Comparison of ENCODE assay signal across 11 cellular contexts in genomic region chrX:7120578-7121219, GRCh38. TPM values are rescaled to one million over a fixed set of nuclear protein-coding genes. Genes with fewer than 3 reads are reported as not detected.
DNase-seq lines count a peak whose midpoint lies in the region; ATAC-seq, FAIRE-seq and TF ChIP-seq lines count a peak whose summit lies in the region.
"Had no signal": no experiment of that assay in that cellular context is flagged by ENCODE, and none has a peak within 500 bp of the region (broad histone marks: within the 10 kb centered on the region; RNA-seq: fewer than 3 reads in every experiment).

No MANE protein-coding gene starts in this region.

- peak overlapping the region; percentile 71 for H3K27ac ChIP-seq in subcutaneous abdominal adipose tissue (ENCODE audit: low read depth, low read length)
- H3K27ac ChIP-seq: skin epidermis had no signal

- no peak for ATAC-seq in activated T-helper 17 cell treated with anti-CD3 and anti-CD28 coated beads, Interleukin-2, amount 50 U/mL, for 72 hours (replicated peaks)
- ATAC-seq: Panc1 had no signal

- H3K4me3 Mint-ChIP-seq in activated T-helper 17 cell treated with anti-CD3 and anti-CD28 coated beads, Interleukin-2, amount 50 U/mL, for 72 hours: no peak overlapping the region

- no peaks in the 10 kb centered on the region for H3K9me3 ChIP-seq in subcutaneous abdominal adipose tissue (ENCODE audit: control insufficient read depth in 5 of 5, low read length in 5 of 5)

- H3K9ac ChIP-seq in subcutaneous abdominal adipose tissue (ENCODE audit: low read length in 5 of 5): peak overlapping the region in 2 of 5 donors; percentile 21 to 55

- H3K4me1 Mint-ChIP-seq in activated T-helper 17 cell treated with anti-CD3 and anti-CD28 coated beads, Interleukin-2, amount 50 U/mL, for 72 hours: no peaks in the 10 kb centered on the region

- peaks cover 9 to 40% (median 35%) of the 10 kb centered on the region in 5 donors for H3K4me1 ChIP-seq in subcutaneous abdominal adipose tissue (ENCODE audit: control insufficient read depth in 5 of 5, insufficient read depth in 5 of 5, low read length in 5 of 5)

- no peak overlapping the region for H3K27ac Mint-ChIP-seq in activated T-helper 17 cell treated with anti-CD3 and anti-CD28 coated beads, Interleukin-2, amount 50 U/mL, for 72 hours

- H3K4me3 ChIP-seq in subcutaneous abdominal adipose tissue (ENCODE audit: low read depth in 1 of 5, low read length in 5 of 5): no peak overlapping the region
- H3K4me3 ChIP-seq: skin epidermis had no signal

- H3K27me3 Mint-ChIP-seq in activated T-helper 17 cell treated with anti-CD3 and anti-CD28 coated beads, Interleukin-2, amount 50 U/mL, for 72 hours: no peaks in the 10 kb centered on the region

- H3K36me3 Mint-ChIP-seq in activated T-helper 17 cell treated with anti-CD3 and anti-CD28 coated beads, Interleukin-2, amount 50 U/mL, for 72 hours (ENCODE audit: low read depth): no peaks in the 10 kb centered on the region

- FAIRE-seq in D721Med (lab: Jason Lieb, UNC): no peak

- DNase-seq in SIG-M5 treated with dmso at 0.1 percent for 504 hours (lab: John Stamatoyannopoulos, UW; ENCODE audit: unreplicated experiment): peak; percentile 13
- DNase-seq in SIG-M5 (lab: John Stamatoyannopoulos, UW): no peak
- DNase-seq in NCI-H748 treated with DMSO at 0.1 percent for 48 hours (lab: John Stamatoyannopoulos, UW): peak; percentile 85
- DNase-seq in fibroblast of gingiva (ENCODE audit: low read depth): peak; percentile 53
- DNase-seq in stimulated activated CD4-positive, alpha-beta T cell treated with anti-CD3 and anti-CD28 coated beads, Interleukin-2, amount 100 ng/mL, for 48 hours: no peak
- DNase-seq in D721Med (ENCODE audit: insufficient read length, low spot score): no peak
- DNase-seq: activated T-cell treated with anti-CD3 and anti-CD28 coated beads for 4 hours had no signal

- H3K9me3 Mint-ChIP-seq in activated T-helper 17 cell treated with anti-CD3 and anti-CD28 coated beads, Interleukin-2, amount 50 U/mL, for 72 hours: no peaks in the 10 kb centered on the region

- no peak for TF ChIP-seq CTCF in D721Med (IDR thresholded peaks at IDR 0.05; ENCODE audit: insufficient read depth, missing control alignments)

- H3K27me3 ChIP-seq in subcutaneous abdominal adipose tissue (ENCODE audit: control insufficient read depth in 5 of 5, insufficient read depth in 4 of 5, low read length in 5 of 5): no peaks in the 10 kb centered on the region

- H3K36me3 ChIP-seq in subcutaneous abdominal adipose tissue (ENCODE audit: control insufficient read depth in 5 of 5, insufficient read depth in 5 of 5, low read length in 5 of 5): no peaks in the 10 kb centered on the region

RNA-seq across cellular contexts. Expression of gene STS, which starts 26.8 kb away (rescaled TPM):
- 1 to 10 TPM; 1.6 to 3.5 TPM for total RNA-seq in activated T-helper 17 cell treated with anti-CD3 and anti-CD28 coated beads, Interleukin-2, amount 50 U/mL, for 72 hours

RNA-seq across cellular contexts. Expression of gene PUDP, which starts 27.3 kb away (rescaled TPM):
- total RNA-seq in activated T-helper 17 cell treated with anti-CD3 and anti-CD28 coated beads, Interleukin-2, amount 50 U/mL, for 72 hours: 10 to 100 TPM; 11.2 to 22.1 TPM

Comparison
In these comparisons a context has a peak if more than half of its experiments do, and no peak if none do; other contexts are left out.
1. DNase-seq: peak in SIG-M5 treated with dmso at 0.1 percent for 504 hours (single experiment), NCI-H748 treated with DMSO at 0.1 percent for 48 hours (single experiment) and fibroblast of gingiva (single experiment); none in SIG-M5 (single experiment), stimulated activated CD4-positive, alpha-beta T cell treated with anti-CD3 and anti-CD28 coated beads, Interleukin-2, amount 100 ng/mL, for 48 hours (0 of 2) and D721Med (single experiment).